In genomic region chr13:26785845-26786630, GRCh38 we compare ENCODE assay signal across 8 cellular contexts. TPM values are rescaled to one million over a fixed set of nuclear protein-coding genes. Genes with fewer than 3 reads are reported as not detected.
DNase-seq lines count a peak whose midpoint lies in the region; ATAC-seq and TF ChIP-seq lines count a peak whose summit lies in the region.

No MANE protein-coding gene starts in this region.

- H3K4me1 ChIP-seq in uterus = no peaks in the 10 kb centered on the region

- H3K9me3 ChIP-seq in uterus = no peaks in the 10 kb centered on the region

- intact Hi-C loops in uterus (cut with DNase I; ENCODE audit: low total_unique reads) = loop anchor here (10.0 kb wide), 1 partner anchor 931 kb away; no protein-coding TSS in a partner anchor

- no peak for TF ChIP-seq POLR2A in uterus (IDR thresholded peaks at IDR 0.05)

- ATAC-seq in GM18907 (IDR thresholded peaks at IDR 0.05; ENCODE audit: unreplicated experiment) = peak; percentile 58

- H3K27ac ChIP-seq in uterus = no peak overlapping the region

- H3K27me3 ChIP-seq in uterus = no peaks in the 10 kb centered on the region

- TF ChIP-seq CTCF in uterus (IDR thresholded peaks at IDR 0.05) = no peak

- H3K36me3 ChIP-seq in uterus = no peaks in the 10 kb centered on the region

- DNase-seq in NCI-H146 (lab: John Stamatoyannopoulos, UW) (peak; percentile 94), dermis blood vessel endothelial cell (no peak), uterus (no peak), NCI-H128 (lab: John Stamatoyannopoulos, UW; ENCODE audit: unreplicated experiment) (no peak)
- DNase-seq in activated CD8-positive, alpha-beta memory T cell treated with anti-CD3 and anti-CD28 coated beads, Interleukin-2, amount 50 U/mL, for 48 hours = peak; percentile 61
- DNase-seq in stimulated activated CD8-positive, alpha-beta memory T cell treated with anti-CD3 and anti-CD28 coated beads, Interleukin-2, amount 100 ng/mL, for 48 hours (ENCODE audit: low read depth in 2 of 2) = peak; percentile 23 to 24

- H3K4me3 ChIP-seq in iPS-11a (ENCODE audit: low read depth, low read length) (peak overlapping the region; percentile 25), uterus (no peak overlapping the region)

RNA-seq across cellular contexts. Expression of gene GPR12, which starts 25.5 kb away (rescaled TPM):
- total RNA-seq in dermis blood vessel endothelial cell (not detected in 2 replicates), uterus (not detected)

Comparison
In these comparisons a context has a peak if more than half of its experiments do, and no peak if none do; other contexts are left out.
1. DNase-seq: peak in NCI-H146 (single experiment), activated CD8-positive, alpha-beta memory T cell treated with anti-CD3 and anti-CD28 coated beads, Interleukin-2, amount 50 U/mL, for 48 hours (single experiment) and stimulated activated CD8-positive, alpha-beta memory T cell treated with anti-CD3 and anti-CD28 coated beads, Interleukin-2, amount 100 ng/mL, for 48 hours (2 of 2); none in dermis blood vessel endothelial cell (single experiment), uterus (0 of 2) and NCI-H128 (single experiment).